In the genomic region with DNA sequence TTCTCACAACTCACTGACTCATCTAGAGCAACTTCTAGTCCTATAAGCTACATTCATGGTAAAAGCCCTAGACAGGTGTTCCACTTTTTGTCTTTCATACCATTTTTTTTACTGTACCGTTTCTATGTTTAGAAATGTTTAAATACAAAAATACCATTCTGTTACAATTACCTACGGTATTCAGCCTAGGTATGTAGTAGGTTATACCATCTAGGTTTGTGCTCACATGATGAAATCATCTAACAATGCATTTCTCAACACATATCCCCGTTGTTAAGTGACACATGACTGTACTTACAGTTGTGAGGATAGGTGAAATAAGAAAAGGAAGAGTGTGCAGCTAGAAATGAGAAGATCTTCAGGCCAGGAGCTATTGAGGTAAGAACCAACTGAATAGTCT, we compare ENCODE assay signal across 20 cellular contexts. TPM values are rescaled to one million over a fixed set of nuclear protein-coding genes. Genes with fewer than 3 reads are reported as not detected.
"Had no signal": no experiment of that assay in that cellular context is flagged by ENCODE, and none has a peak within 500 bp of the region (broad histone marks: within the 10 kb centered on the region; RNA-seq: fewer than 3 reads in every experiment).

No MANE protein-coding gene starts in this region.

- H2AFZ ChIP-seq: neural progenitor cell had no signal

- H3K36me3 Mint-ChIP-seq: neural progenitor cell had no signal

- H3K9me3 Mint-ChIP-seq: natural killer cell treated with Interleukin-12 subunit alpha and Interleukin-12 subunit beta and Interleukin-15 and Interleukin-18, amount 100 ng/mL, for 72 hours; neural progenitor cell had no signal

- H3K4me2 ChIP-seq: neural progenitor cell had no signal

- FAIRE-seq: small intestine had no signal

- ATAC-seq: foreskin keratinocyte; left colon; left ventricle myocardium superior; natural killer cell treated with Interleukin-12 subunit alpha and Interleukin-12 subunit beta and Interleukin-15 and Interleukin-18, amount 100 ng/mL, for 72 hours had no signal

- H3K27me3 Mint-ChIP-seq: natural killer cell treated with Interleukin-12 subunit alpha and Interleukin-12 subunit beta and Interleukin-15 and Interleukin-18, amount 100 ng/mL, for 72 hours had no signal

- H3K9ac ChIP-seq: neural progenitor cell had no signal

- H3K4me3 Mint-ChIP-seq: natural killer cell treated with Interleukin-12 subunit alpha and Interleukin-12 subunit beta and Interleukin-15 and Interleukin-18, amount 100 ng/mL, for 72 hours; neural progenitor cell had no signal

- H3K4me1 ChIP-seq: right atrium auricular region had no signal

- H3K4me3 ChIP-seq: esophagus squamous epithelium, lung, neural progenitor cell, ovary, right atrium auricular region, stomach, thoracic aorta, transverse colon had no signal

- H3K27ac Mint-ChIP-seq: natural killer cell treated with Interleukin-12 subunit alpha and Interleukin-12 subunit beta and Interleukin-15 and Interleukin-18, amount 100 ng/mL, for 72 hours; neural progenitor cell had no signal

- H3K36me3 ChIP-seq: esophagus squamous epithelium, ovary, right atrium auricular region, stomach, thoracic aorta, transverse colon had no signal

- H3K9me3 ChIP-seq: esophagus squamous epithelium, ovary, right atrium auricular region, stomach, thoracic aorta, transverse colon had no signal

- H3K27me3 ChIP-seq: esophagus squamous epithelium, foreskin keratinocyte, neural progenitor cell, ovary, right atrium auricular region, stomach, transverse colon had no signal

- H3K27ac ChIP-seq: esophagus squamous epithelium, foreskin keratinocyte, neural progenitor cell, ovary, right atrium auricular region, stomach, thoracic aorta, transverse colon had no signal

- DNase-seq: dermis blood vessel endothelial cell; esophagus squamous epithelium; foreskin keratinocyte; left colon; left ventricle myocardium superior; mesenchymal stem cell; midbrain; nucleus accumbens; ovary; small intestine; stimulated activated CD4-positive, alpha-beta T cell treated with anti-CD3 and anti-CD28 coated beads, Interleukin-12 subunit alpha, Interleukin-12 subunit beta, amount 100 ng/mL, for 4 hours; stimulated activated naive CD4-positive, alpha-beta T cell; stomach; substantia nigra; transverse colon had no signal

RNA-seq across cellular contexts. Expression of a gene that starts 6.2 kb away (rescaled TPM):
- total RNA-seq: right atrium auricular region had no signal
